ENCODE assay signal across 8 cellular contexts in the genomic region with DNA sequence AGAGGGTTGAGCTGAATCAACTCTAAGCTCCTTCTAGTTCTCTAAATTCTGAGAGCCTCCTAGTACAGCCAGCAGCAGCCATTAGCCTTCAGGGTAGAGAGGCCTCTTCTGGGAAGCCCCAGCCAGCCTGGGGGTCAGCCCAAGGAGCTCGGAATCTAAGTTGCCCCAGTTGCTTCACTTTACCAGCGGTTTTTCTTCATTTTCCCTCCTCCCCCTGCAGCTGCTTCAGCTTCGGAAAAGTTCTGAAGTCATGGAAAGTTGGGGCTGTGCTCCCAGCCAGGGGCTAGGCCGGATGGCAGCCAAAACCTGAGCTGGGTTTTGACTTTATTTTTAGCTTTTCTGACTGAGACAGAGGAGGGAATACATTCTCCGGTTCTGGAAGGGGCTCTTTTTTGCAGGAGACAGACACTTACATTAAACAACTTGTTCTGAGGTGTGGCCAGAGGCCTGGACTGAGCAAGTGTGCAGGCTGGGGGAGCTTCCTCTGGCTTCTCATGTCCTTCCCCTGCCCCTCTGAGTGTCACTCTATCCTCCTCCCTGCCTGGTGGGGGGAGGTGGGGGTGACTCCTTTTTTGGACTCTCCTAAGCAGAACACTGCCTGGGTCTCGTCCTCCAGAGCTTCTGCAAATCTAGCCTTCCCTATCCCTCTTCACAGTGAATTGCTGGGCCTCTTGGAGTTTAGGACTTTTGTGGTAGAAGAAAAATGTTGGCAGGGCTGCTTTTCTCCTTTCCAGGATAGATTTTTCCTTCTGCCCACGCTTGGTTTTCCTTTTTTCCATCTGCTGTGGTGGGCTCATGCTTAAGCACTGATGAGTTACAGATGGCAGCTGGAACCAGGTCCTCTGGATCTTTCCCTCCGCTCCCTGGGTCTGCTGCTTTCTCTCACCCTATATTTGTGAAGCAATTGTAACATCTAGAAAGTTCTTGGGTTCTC. TPM values are rescaled to one million over a fixed set of nuclear protein-coding genes. Genes with fewer than 3 reads are reported as not detected.
A peak's percentile ranks its signal among the peaks of the same experiment; 100 is the strongest.
DNase-seq lines count a peak whose midpoint lies in the region; ATAC-seq and TF ChIP-seq lines count a peak whose summit lies in the region.

No MANE protein-coding gene starts in this region.

- intact Hi-C loops in psoas muscle (cut with DNase I): loop anchor here in 1 of 2 donors (10.0 kb wide), 1 partner anchor 376 kb away; the partner anchor contains the start of gene MEF2D

- H3K27ac ChIP-seq in psoas muscle: peak overlapping the region; percentile 99

- peak; percentile 1 for ATAC-seq in SK-N-SH treated with all-trans-retinoic acid at 6 μM for 48 hours
- ATAC-seq in psoas muscle: peak; percentile 12 to 36 (median 12)
- no peak for ATAC-seq in GM18519 (IDR thresholded peaks at IDR 0.05; ENCODE audit: low FRiP score, unreplicated experiment)

- no peaks in the 10 kb centered on the region for H3K9me3 ChIP-seq in psoas muscle

- no peaks in the 10 kb centered on the region for H3K27me3 ChIP-seq in psoas muscle (ENCODE audit: insufficient read depth in 3 of 3, low read length in 2 of 3)

- H3K36me3 ChIP-seq in psoas muscle (ENCODE audit: insufficient read depth in 1 of 2, low read depth in 1 of 2): peaks cover 4 to 37% of the 10 kb centered on the region in 2 donors

- no peak for TF ChIP-seq CTCF in psoas muscle (IDR thresholded peaks at IDR 0.05)

- WGBS in psoas muscle, 3 donors: 11 to 15% (median 15%) methylated on average over 8 of the region's 8 CpGs

- DNase-seq in EH (ENCODE audit: low read depth) (peak; percentile 88), fibroblast of the conjunctiva (ENCODE audit: low read depth) (peak; percentile 78), psoas muscle (peak; percentile 56 to 69), NCI-H510A (lab: John Stamatoyannopoulos, UW) (no peak), NCI-H2227 treated with DMSO at 0.1 percent for 48 hours (lab: John Stamatoyannopoulos, UW) (no peak), hippocampal formation (lab: John Stamatoyannopoulos, UW) (no peak)

- peak overlapping the region; percentile 45 for H3K4me3 ChIP-seq in psoas muscle

- peaks cover 66% of the 10 kb centered on the region for H3K4me1 ChIP-seq in psoas muscle

TF ChIP-seq in SK-N-SH treated with all-trans-retinoic acid at 6 μM for 48 hours, 23 proteins besides CTCF, POLR2A, EP300 and RAD21:
- no peak for TF ChIP-seq POU6F1 (CRISPR knock-in tag; IDR thresholded peaks at IDR 0.05; ENCODE audit: borderline replicate concordance, low read depth)
- no peak for TF ChIP-seq ESRRG (CRISPR knock-in tag; IDR thresholded peaks at IDR 0.05)
- TF ChIP-seq SNAI2 (CRISPR knock-in tag; IDR thresholded peaks at IDR 0.05): no peak
- no peak for TF ChIP-seq PPARA (CRISPR knock-in tag; IDR thresholded peaks at IDR 0.05; ENCODE audit: borderline replicate concordance)
- TF ChIP-seq ISL1 (CRISPR knock-in tag; IDR thresholded peaks at IDR 0.05): no peak
- no peak for TF ChIP-seq ZNF70 (CRISPR knock-in tag; IDR thresholded peaks at IDR 0.05)
- TF ChIP-seq, protein P1, sequence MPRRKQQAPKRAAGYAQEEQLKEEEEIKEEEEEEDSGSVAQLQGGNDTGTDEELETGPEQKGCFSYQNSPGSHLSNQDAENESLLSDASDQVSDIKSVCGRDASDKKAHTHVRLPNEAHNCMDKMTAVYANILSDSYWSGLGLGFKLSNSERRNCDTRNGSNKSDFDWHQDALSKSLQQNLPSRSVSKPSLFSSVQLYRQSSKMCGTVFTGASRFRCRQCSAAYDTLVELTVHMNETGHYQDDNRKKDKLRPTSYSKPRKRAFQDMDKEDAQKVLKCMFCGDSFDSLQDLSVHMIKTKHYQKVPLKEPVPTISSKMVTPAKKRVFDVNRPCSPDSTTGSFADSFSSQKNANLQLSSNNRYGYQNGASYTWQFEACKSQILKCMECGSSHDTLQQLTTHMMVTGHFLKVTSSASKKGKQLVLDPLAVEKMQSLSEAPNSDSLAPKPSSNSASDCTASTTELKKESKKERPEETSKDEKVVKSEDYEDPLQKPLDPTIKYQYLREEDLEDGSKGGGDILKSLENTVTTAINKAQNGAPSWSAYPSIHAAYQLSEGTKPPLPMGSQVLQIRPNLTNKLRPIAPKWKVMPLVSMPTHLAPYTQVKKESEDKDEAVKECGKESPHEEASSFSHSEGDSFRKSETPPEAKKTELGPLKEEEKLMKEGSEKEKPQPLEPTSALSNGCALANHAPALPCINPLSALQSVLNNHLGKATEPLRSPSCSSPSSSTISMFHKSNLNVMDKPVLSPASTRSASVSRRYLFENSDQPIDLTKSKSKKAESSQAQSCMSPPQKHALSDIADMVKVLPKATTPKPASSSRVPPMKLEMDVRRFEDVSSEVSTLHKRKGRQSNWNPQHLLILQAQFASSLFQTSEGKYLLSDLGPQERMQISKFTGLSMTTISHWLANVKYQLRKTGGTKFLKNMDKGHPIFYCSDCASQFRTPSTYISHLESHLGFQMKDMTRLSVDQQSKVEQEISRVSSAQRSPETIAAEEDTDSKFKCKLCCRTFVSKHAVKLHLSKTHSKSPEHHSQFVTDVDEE (CRISPR knock-in tag; IDR thresholded peaks at IDR 0.05): no peak
- TF ChIP-seq ZC3H10 (CRISPR knock-in tag; IDR thresholded peaks at IDR 0.05): 0 out of 2 replicates have a peak, but pooled peaks have one; percentile 28

RNA-seq across cellular contexts. Expression of gene LMNA, which starts 14.5 kb away (rescaled TPM):
- total RNA-seq in psoas muscle: 100 to 1,000 TPM; 161 to 392 (median 291) TPM
- polyA plus RNA-seq in psoas muscle: 100 to 1,000 TPM; 114 to 237 (median 138) TPM

RNA-seq across cellular contexts. Expression of gene SEMA4A, which starts 24.4 kb away (rescaled TPM):
- total RNA-seq in psoas muscle: 1 to 10 TPM; 1.2 to 3.4 (median 2.4) TPM
- 1 to 10 TPM in 1 of 3 donors, under 1 TPM in 2; 0.77 to 1.8 (median 0.82) TPM for polyA plus RNA-seq in psoas muscle

RNA-seq across cellular contexts. Expression of gene MEX3A, which starts 46.8 kb away (rescaled TPM):
- total RNA-seq in psoas muscle: under 1 TPM; 0.06 to 0.28 (median 0.11) TPM
- under 1 TPM; 0.07 to 0.42 (median 0.22) TPM for polyA plus RNA-seq in psoas muscle

Comparison
In these comparisons a context has a peak if more than half of its experiments do, and no peak if none do; other contexts are left out.
1. DNase-seq: peak in EH (single experiment), fibroblast of the conjunctiva (single experiment) and psoas muscle (2 of 2); none in NCI-H510A (single experiment), NCI-H2227 treated with DMSO at 0.1 percent for 48 hours (single experiment) and hippocampal formation (0 of 2).